Comparison of ENCODE assay signal across 12 cellular contexts in the genomic region with DNA sequence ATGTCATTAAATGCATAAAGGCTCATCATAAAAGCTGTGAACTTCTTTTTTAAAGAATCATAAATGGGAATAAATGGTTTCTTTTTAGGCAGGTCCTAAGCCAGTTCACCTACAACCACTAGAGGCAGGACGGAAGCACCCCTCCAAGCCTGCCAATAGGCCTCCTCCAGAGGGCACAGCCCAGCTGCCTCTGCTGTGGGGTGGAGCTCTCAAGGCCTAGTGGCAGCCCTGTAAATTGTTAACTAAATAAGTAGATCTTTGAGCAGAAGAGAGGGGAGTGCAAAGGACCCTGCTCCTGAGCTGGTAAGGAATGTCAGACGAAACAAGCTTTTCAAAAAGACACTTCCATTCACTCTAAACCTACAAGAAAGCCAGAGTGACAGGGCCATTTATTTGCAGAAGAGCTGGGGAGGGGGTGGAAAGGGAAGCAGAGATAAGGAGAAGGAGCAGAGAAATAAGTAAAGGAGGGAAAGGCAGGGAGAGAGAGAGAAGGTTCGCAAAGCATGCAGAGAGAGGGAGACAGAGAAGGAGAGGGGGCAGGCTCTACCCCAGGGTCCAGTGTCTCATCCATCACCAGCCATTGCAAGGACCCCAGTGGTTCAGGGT. TPM values are rescaled to one million over a fixed set of nuclear protein-coding genes. Genes with fewer than 3 reads are reported as not detected.
DNase-seq lines count a peak whose midpoint lies in the region; ATAC-seq and TF ChIP-seq lines count a peak whose summit lies in the region.
"Had no signal": no experiment of that assay in that cellular context is flagged by ENCODE, and none has a peak within 500 bp of the region (broad histone marks: within the 10 kb centered on the region; RNA-seq: fewer than 3 reads in every experiment).

No MANE protein-coding gene starts in this region.

- no peaks in the 10 kb centered on the region for H3K9me3 ChIP-seq in DOHH2 (ENCODE audit: control insufficient read depth, insufficient read depth, low read length)
- no peaks in the 10 kb centered on the region for H3K9me3 ChIP-seq in right lobe of liver

- peak; percentile 75 for ATAC-seq in HG02885 (IDR thresholded peaks at IDR 0.05; ENCODE audit: poor library complexity, unreplicated experiment)
- peak; percentile 72 for ATAC-seq in SK-N-SH treated with all-trans-retinoic acid at 6 μM for 48 hours
- ATAC-seq in right lobe of liver: peak; percentile 67 to 85 (median 70)
- ATAC-seq in GM21423 (IDR thresholded peaks at IDR 0.05; ENCODE audit: unreplicated experiment): no peak
- ATAC-seq in effector memory CD8-positive, alpha-beta T cell (replicated peaks): no peak
- ATAC-seq in HG02884 (IDR thresholded peaks at IDR 0.05; ENCODE audit: unreplicated experiment): no peak
- ATAC-seq in HG02973 (IDR thresholded peaks at IDR 0.05; ENCODE audit: unreplicated experiment): no peak

- no peak overlapping the region for H3K27ac Mint-ChIP-seq in effector memory CD8-positive, alpha-beta T cell
- H3K27ac Mint-ChIP-seq: immature natural killer cell had no signal

- TF ChIP-seq CTCF in DOHH2 (IDR thresholded peaks at IDR 0.05; ENCODE audit: low read depth, low read length, poor library complexity, severe bottlenecking) (peak; percentile 54), right lobe of liver (IDR thresholded peaks at IDR 0.05) (peak in 2 of 4 donors; percentile 11 to 29)

- H3K27me3 ChIP-seq in DOHH2 (ENCODE audit: control insufficient read depth, low read length): peaks cover 14% of the 10 kb centered on the region
- H3K27me3 ChIP-seq in right lobe of liver: no peaks in the 10 kb centered on the region

- no peak overlapping the region for H3K4me3 ChIP-seq in DOHH2 (ENCODE audit: low read length)
- H3K4me3 ChIP-seq in right lobe of liver: no peak overlapping the region

- no peaks in the 10 kb centered on the region for H3K79me2 ChIP-seq in DOHH2 (ENCODE audit: control insufficient read depth, low read length)

- no peaks in the 10 kb centered on the region for H4K20me1 ChIP-seq in DOHH2 (ENCODE audit: control insufficient read depth, insufficient read depth, low read depth, low read length)

- H3K27ac ChIP-seq in DOHH2 (ENCODE audit: low read depth, low read length): no peak overlapping the region
- no peak overlapping the region for H3K27ac ChIP-seq in right lobe of liver
- H3K27ac ChIP-seq: C4-2B had no signal

- no peaks in the 10 kb centered on the region for H3K9me2 ChIP-seq in DOHH2 (replicated peaks; ENCODE audit: control insufficient read depth, low read length)

- peaks cover 18 to 24% of the 10 kb centered on the region in 2 donors for H3K27me3 Mint-ChIP-seq in effector memory CD8-positive, alpha-beta T cell

- no peaks in the 10 kb centered on the region for H3K4me1 ChIP-seq in DOHH2 (ENCODE audit: control insufficient read depth, low read length)
- H3K4me1 ChIP-seq in right lobe of liver: no peaks in the 10 kb centered on the region

- H3F3A ChIP-seq in DOHH2 (ENCODE audit: control insufficient read depth, insufficient read depth): no peaks in the 10 kb centered on the region

- H3K36me3 ChIP-seq in DOHH2 (ENCODE audit: control insufficient read depth, low read length): no peaks in the 10 kb centered on the region
- H3K36me3 ChIP-seq in right lobe of liver: no peaks in the 10 kb centered on the region

- 57% methylated on average over 3 of the region's 3 CpGs for WGBS in right lobe of liver (ENCODE audit: insufficient coverage, low coverage, low lambda C conversion rate, missing lambda C conversion rate)

- no peak overlapping the region for H3K4me3 Mint-ChIP-seq in effector memory CD8-positive, alpha-beta T cell
- H3K4me3 Mint-ChIP-seq: immature natural killer cell had no signal

- TF ChIP-seq POLR2A in right lobe of liver (IDR thresholded peaks at IDR 0.05): no peak

- no peak overlapping the region for H3K4me2 ChIP-seq in DOHH2 (ENCODE audit: low read length)

- H3K9me3 Mint-ChIP-seq in effector memory CD8-positive, alpha-beta T cell: no peaks in the 10 kb centered on the region
- H3K9me3 Mint-ChIP-seq: immature natural killer cell had no signal

- intact Hi-C loops in right lobe of liver (cut with DNase I): no loop called here

- no peaks in the 10 kb centered on the region for H3K36me3 Mint-ChIP-seq in effector memory CD8-positive, alpha-beta T cell (ENCODE audit: insufficient read depth)
- H3K36me3 Mint-ChIP-seq: immature natural killer cell had no signal

- H3K4me1 Mint-ChIP-seq in effector memory CD8-positive, alpha-beta T cell (ENCODE audit: low read depth in 2 of 2): peaks cover 0 to 2% of the 10 kb centered on the region in 2 donors
- H3K4me1 Mint-ChIP-seq: immature natural killer cell had no signal

- DNase-seq in right lobe of liver: peak in 1 of 3 donors; percentile 38
- DNase-seq in effector memory CD8-positive, alpha-beta T cell: no peak
- DNase-seq: activated CD4-positive, CD25-positive, alpha-beta regulatory T cell; activated naive CD4-positive, alpha-beta T cell; immature natural killer cell had no signal

TF ChIP-seq in SK-N-SH treated with all-trans-retinoic acid at 6 μM for 48 hours, 23 proteins besides CTCF, POLR2A, EP300 and RAD21:
- TF ChIP-seq ZNF8 (CRISPR knock-in tag; IDR thresholded peaks at IDR 0.05) (no peak), OSR1 (CRISPR knock-in tag; IDR thresholded peaks at IDR 0.05) (no peak), CSDC2 (CRISPR knock-in tag; IDR thresholded peaks at IDR 0.05) (no peak), TOX (CRISPR knock-in tag; IDR thresholded peaks at IDR 0.05; ENCODE audit: borderline replicate concordance) (no peak), ZNF565 (CRISPR knock-in tag; conservative IDR thresholded peaks at IDR 0.05; ENCODE audit: low read depth) (no peak), ZFP30 (CRISPR knock-in tag; IDR thresholded peaks at IDR 0.05) (no peak), RARB (CRISPR knock-in tag; IDR thresholded peaks at IDR 0.05) (no peak), SNAI2 (CRISPR knock-in tag; IDR thresholded peaks at IDR 0.05) (no peak), ZFP3 (CRISPR knock-in tag; IDR thresholded peaks at IDR 0.05) (no peak), ISL1 (CRISPR knock-in tag; IDR thresholded peaks at IDR 0.05) (no peak)
- TF ChIP-seq, protein P1, sequence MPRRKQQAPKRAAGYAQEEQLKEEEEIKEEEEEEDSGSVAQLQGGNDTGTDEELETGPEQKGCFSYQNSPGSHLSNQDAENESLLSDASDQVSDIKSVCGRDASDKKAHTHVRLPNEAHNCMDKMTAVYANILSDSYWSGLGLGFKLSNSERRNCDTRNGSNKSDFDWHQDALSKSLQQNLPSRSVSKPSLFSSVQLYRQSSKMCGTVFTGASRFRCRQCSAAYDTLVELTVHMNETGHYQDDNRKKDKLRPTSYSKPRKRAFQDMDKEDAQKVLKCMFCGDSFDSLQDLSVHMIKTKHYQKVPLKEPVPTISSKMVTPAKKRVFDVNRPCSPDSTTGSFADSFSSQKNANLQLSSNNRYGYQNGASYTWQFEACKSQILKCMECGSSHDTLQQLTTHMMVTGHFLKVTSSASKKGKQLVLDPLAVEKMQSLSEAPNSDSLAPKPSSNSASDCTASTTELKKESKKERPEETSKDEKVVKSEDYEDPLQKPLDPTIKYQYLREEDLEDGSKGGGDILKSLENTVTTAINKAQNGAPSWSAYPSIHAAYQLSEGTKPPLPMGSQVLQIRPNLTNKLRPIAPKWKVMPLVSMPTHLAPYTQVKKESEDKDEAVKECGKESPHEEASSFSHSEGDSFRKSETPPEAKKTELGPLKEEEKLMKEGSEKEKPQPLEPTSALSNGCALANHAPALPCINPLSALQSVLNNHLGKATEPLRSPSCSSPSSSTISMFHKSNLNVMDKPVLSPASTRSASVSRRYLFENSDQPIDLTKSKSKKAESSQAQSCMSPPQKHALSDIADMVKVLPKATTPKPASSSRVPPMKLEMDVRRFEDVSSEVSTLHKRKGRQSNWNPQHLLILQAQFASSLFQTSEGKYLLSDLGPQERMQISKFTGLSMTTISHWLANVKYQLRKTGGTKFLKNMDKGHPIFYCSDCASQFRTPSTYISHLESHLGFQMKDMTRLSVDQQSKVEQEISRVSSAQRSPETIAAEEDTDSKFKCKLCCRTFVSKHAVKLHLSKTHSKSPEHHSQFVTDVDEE (CRISPR knock-in tag; IDR thresholded peaks at IDR 0.05): no peak
- TF ChIP-seq, protein P2, sequence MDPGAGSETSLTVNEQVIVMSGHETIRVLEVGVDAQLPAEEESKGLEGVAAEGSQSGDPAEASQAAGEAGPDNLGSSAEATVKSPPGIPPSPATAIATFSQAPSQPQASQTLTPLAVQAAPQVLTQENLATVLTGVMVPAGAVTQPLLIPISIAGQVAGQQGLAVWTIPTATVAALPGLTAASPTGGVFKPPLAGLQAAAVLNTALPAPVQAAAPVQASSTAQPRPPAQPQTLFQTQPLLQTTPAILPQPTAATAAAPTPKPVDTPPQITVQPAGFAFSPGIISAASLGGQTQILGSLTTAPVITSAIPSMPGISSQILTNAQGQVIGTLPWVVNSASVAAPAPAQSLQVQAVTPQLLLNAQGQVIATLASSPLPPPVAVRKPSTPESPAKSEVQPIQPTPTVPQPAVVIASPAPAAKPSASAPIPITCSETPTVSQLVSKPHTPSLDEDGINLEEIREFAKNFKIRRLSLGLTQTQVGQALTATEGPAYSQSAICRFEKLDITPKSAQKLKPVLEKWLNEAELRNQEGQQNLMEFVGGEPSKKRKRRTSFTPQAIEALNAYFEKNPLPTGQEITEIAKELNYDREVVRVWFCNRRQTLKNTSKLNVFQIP (CRISPR knock-in tag; IDR thresholded peaks at IDR 0.05; ENCODE audit: borderline replicate concordance, low read depth): no peak
- TF ChIP-seq, protein P3, sequence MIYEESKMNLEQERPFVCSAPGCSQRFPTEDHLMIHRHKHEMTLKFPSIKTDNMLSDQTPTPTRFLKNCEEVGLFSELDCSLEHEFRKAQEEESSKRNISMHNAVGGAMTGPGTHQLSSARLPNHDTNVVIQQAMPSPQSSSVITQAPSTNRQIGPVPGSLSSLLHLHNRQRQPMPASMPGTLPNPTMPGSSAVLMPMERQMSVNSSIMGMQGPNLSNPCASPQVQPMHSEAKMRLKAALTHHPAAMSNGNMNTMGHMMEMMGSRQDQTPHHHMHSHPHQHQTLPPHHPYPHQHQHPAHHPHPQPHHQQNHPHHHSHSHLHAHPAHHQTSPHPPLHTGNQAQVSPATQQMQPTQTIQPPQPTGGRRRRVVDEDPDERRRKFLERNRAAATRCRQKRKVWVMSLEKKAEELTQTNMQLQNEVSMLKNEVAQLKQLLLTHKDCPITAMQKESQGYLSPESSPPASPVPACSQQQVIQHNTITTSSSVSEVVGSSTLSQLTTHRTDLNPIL (CRISPR knock-in tag; IDR thresholded peaks at IDR 0.05; ENCODE audit: low read depth): no peak

RNA-seq across cellular contexts. Expression of a gene that starts 18.0 kb away (rescaled TPM):
- total RNA-seq in right lobe of liver: 10 to 100 TPM; 16.6 to 32.3 (median 22.5) TPM

Comparison
In these comparisons a context has a peak if more than half of its experiments do, and no peak if none do; other contexts are left out.
1. ATAC-seq: peak in HG02885 (single experiment), SK-N-SH treated with all-trans-retinoic acid at 6 μM for 48 hours (single experiment) and right lobe of liver (4 of 4); none in GM21423 (single experiment), effector memory CD8-positive, alpha-beta T cell (single experiment), HG02884 (single experiment) and HG02973 (single experiment).